ENCODE assay signal across 1 cellular context in the genomic region with DNA sequence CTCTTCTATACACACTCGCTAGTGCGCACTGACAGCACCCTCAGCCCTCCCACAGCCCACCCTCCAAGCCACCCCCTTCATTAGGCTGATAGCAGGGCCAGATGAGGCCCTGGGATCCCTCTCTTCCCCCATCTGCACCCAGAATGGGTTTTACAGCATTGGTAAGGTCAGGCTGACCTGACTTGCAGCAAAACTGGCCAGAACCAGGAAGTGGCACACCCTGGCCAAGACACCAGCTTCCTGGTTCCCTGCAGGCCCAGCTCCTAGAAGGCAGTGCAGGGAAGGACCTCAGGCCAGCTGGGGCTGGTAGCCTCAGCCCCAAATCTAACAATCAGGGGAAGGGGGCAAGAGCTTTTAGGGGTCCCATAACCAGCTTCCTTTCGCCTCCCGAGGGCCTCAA.
A peak's percentile ranks its signal among the peaks of the same experiment; 100 is the strongest.
TF ChIP-seq lines count a peak whose summit lies in the region.

No MANE protein-coding gene starts in this region.

TF ChIP-seq in GM12878, 131 proteins besides CTCF, POLR2A, EP300 and RAD21:
- TF ChIP-seq SPI1 (IDR thresholded peaks at IDR 0.05; ENCODE audit: borderline replicate concordance, insufficient read depth, low read depth, low read length) (0 out of 2 replicates have a peak, but pooled peaks have one; percentile 17), HDGF (IDR thresholded peaks at IDR 0.05) (0 out of 2 replicates have a peak, but pooled peaks have one; percentile 22), SREBF1 (IDR thresholded peaks at IDR 0.05; ENCODE audit: low read length) (no peak)
TF ChIP-seq in GM12878: peak in this region for 2.
